Comparison of ENCODE assay signal across 8 cellular contexts in genomic region chr4:48445704-48446103, GRCh38. TPM values are rescaled to one million over a fixed set of nuclear protein-coding genes. Genes with fewer than 3 reads are reported as not detected.
DNase-seq lines count a peak whose midpoint lies in the region; FAIRE-seq and TF ChIP-seq lines count a peak whose summit lies in the region.

No MANE protein-coding gene starts in this region.

- no peak overlapping the region for H3K27ac ChIP-seq in esophagus squamous epithelium
- no peak overlapping the region for H3K27ac ChIP-seq in small intestine (ENCODE audit: low read depth in 1 of 2, low read length in 1 of 2)

- TF ChIP-seq CTCF in esophagus squamous epithelium (IDR thresholded peaks at IDR 0.05), result peak in 4 of 6 experiments; percentile 30 to 51 (median 45)

- H3K4me3 ChIP-seq in esophagus squamous epithelium (no peak overlapping the region), small intestine (ENCODE audit: low read depth in 1 of 2, low read length in 2 of 2) (no peak overlapping the region)

- H3K9me3 ChIP-seq in esophagus squamous epithelium (no peaks in the 10 kb centered on the region), small intestine (ENCODE audit: control insufficient read depth, low read depth) (no peaks in the 10 kb centered on the region)

- WGBS in esophagus squamous epithelium, 2 donors, result 5 to 11% methylated on average over 3 of the region's 3 CpGs
- 0 to 15% (median 3%) methylated on average over 3 of the region's 3 CpGs for WGBS in small intestine, 3 donors

- H3K4me3 Mint-ChIP-seq in activated CD4-positive, alpha-beta memory T cell treated with anti-CD3 and anti-CD28 coated beads for 36 hours, result no peak overlapping the region

- H3K4me1 ChIP-seq in esophagus squamous epithelium (no peaks in the 10 kb centered on the region), small intestine (ENCODE audit: control insufficient read depth in 2 of 2, insufficient read depth in 1 of 2, low read depth in 1 of 2, low read length in 1 of 2) (no peaks in the 10 kb centered on the region)

- no peaks in the 10 kb centered on the region for H3K9me3 Mint-ChIP-seq in activated CD4-positive, alpha-beta memory T cell treated with anti-CD3 and anti-CD28 coated beads for 36 hours

- POLR2A ChIA-PET in activated CD4-positive, alpha-beta memory T cell treated with anti-CD3 and anti-CD28 coated beads for 36 hours (lab: Charles Lee), result no interaction called here

- H3K27me3 Mint-ChIP-seq in activated CD4-positive, alpha-beta memory T cell treated with anti-CD3 and anti-CD28 coated beads for 36 hours, result peaks cover 7% of the 10 kb centered on the region

- H3K27ac Mint-ChIP-seq in activated CD4-positive, alpha-beta memory T cell treated with anti-CD3 and anti-CD28 coated beads for 36 hours, result no peak overlapping the region

- intact Hi-C loops in esophagus squamous epithelium (cut with DNase I), result no loop called here
- intact Hi-C loops in activated CD4-positive, alpha-beta memory T cell treated with anti-CD3 and anti-CD28 coated beads for 36 hours (cut with micrococcal nuclease), result loop anchor here (1.0 to 2.0 kb wide), 2 partner anchors 101 to 518 kb away; no protein-coding TSS in a partner anchor

- TF ChIP-seq POLR2A in esophagus squamous epithelium (IDR thresholded peaks at IDR 0.05), result no peak

- CTCF ChIA-PET in activated CD4-positive, alpha-beta memory T cell treated with anti-CD3 and anti-CD28 coated beads for 36 hours (lab: Charles Lee), result interaction anchor here (1.0 to 1.7 kb wide), 4 partner anchors 39 to 517 kb away, joined by 3 to 4 read pairs (median 4); no protein-coding TSS in a partner anchor

- H3K4me1 Mint-ChIP-seq in activated CD4-positive, alpha-beta memory T cell treated with anti-CD3 and anti-CD28 coated beads for 36 hours (ENCODE audit: low read depth), result no peaks in the 10 kb centered on the region

- DNase-seq in NCI-H2171 treated with DMSO at 0.1 percent for 48 hours (lab: John Stamatoyannopoulos, UW), result peak; percentile 1
- DNase-seq in NCI-H2171 (lab: John Stamatoyannopoulos, UW), result no peak
- DNase-seq in NCI-H2227 treated with DMSO at 0.1 percent for 48 hours (lab: John Stamatoyannopoulos, UW), result peak; percentile 2
- no peak for DNase-seq in esophagus squamous epithelium (lab: John Stamatoyannopoulos, UW)
- peak; percentile 12 for DNase-seq in small intestine
- no peak for DNase-seq in SK-N-DZ (ENCODE audit: low spot score)
- DNase-seq in activated CD8-positive, alpha-beta memory T cell treated with anti-CD3 and anti-CD28 coated beads, Interleukin-2, amount 50 U/mL, for 4 hours, result no peak
- no peak for DNase-seq in activated CD4-positive, alpha-beta memory T cell treated with anti-CD3 and anti-CD28 coated beads for 36 hours

- FAIRE-seq in small intestine (lab: Jason Lieb, UNC), result peak; percentile 41

- H3K27me3 ChIP-seq in esophagus squamous epithelium, result no peaks in the 10 kb centered on the region
- H3K27me3 ChIP-seq in small intestine (ENCODE audit: control insufficient read depth in 2 of 2, insufficient read depth in 2 of 2, low read length in 2 of 2), result no peaks in the 10 kb centered on the region

- H3K36me3 Mint-ChIP-seq in activated CD4-positive, alpha-beta memory T cell treated with anti-CD3 and anti-CD28 coated beads for 36 hours, result no peaks in the 10 kb centered on the region

- H3K36me3 ChIP-seq in esophagus squamous epithelium (no peaks in the 10 kb centered on the region), small intestine (ENCODE audit: control insufficient read depth in 2 of 2, insufficient read depth in 2 of 2, low read length in 2 of 2) (no peaks in the 10 kb centered on the region)

RNA-seq across cellular contexts. Expression of gene SLC10A4, which starts 37.4 kb away (rescaled TPM):
- under 1 TPM in 1 of 4 donors, not detected in 3; 0.38 TPM for total RNA-seq in esophagus squamous epithelium
- 1 to 10 TPM in 1 of 3 donors, not detected in 2; 2.3 TPM for polyA plus RNA-seq in small intestine
- 104 and 115 TPM in 2 replicates for polyA plus RNA-seq in SK-N-DZ (2014; cell fraction: cytosol; rRNA removed)
- polyA plus RNA-seq in SK-N-DZ (2014; cell fraction: nucleus; rRNA removed), result 79.6 and 84.7 TPM in 2 replicates
- total RNA-seq in activated CD4-positive, alpha-beta memory T cell treated with anti-CD3 and anti-CD28 coated beads for 36 hours, result not detected

RNA-seq across cellular contexts. Expression of gene ZAR1, which starts 44.3 kb away (rescaled TPM):
- total RNA-seq in esophagus squamous epithelium, result not detected
- polyA plus RNA-seq in small intestine, result not detected
- 0.81 and 2.0 TPM in 2 replicates for polyA plus RNA-seq in SK-N-DZ (2014; cell fraction: cytosol; rRNA removed)
- polyA plus RNA-seq in SK-N-DZ (2014; cell fraction: nucleus; rRNA removed), result 9.6 and 12.5 TPM in 2 replicates
- not detected for total RNA-seq in activated CD4-positive, alpha-beta memory T cell treated with anti-CD3 and anti-CD28 coated beads for 36 hours

Comparison
In these comparisons a context has a peak if more than half of its experiments do, and no peak if none do; other contexts are left out.
1. DNase-seq: peak in NCI-H2171 treated with DMSO at 0.1 percent for 48 hours (single experiment), NCI-H2227 treated with DMSO at 0.1 percent for 48 hours (single experiment) and small intestine (single experiment); none in NCI-H2171 (single experiment), esophagus squamous epithelium (single experiment), SK-N-DZ (single experiment), activated CD8-positive, alpha-beta memory T cell treated with anti-CD3 and anti-CD28 coated beads, Interleukin-2, amount 50 U/mL, for 4 hours (single experiment) and activated CD4-positive, alpha-beta memory T cell treated with anti-CD3 and anti-CD28 coated beads for 36 hours (single experiment).